In the genomic region with DNA sequence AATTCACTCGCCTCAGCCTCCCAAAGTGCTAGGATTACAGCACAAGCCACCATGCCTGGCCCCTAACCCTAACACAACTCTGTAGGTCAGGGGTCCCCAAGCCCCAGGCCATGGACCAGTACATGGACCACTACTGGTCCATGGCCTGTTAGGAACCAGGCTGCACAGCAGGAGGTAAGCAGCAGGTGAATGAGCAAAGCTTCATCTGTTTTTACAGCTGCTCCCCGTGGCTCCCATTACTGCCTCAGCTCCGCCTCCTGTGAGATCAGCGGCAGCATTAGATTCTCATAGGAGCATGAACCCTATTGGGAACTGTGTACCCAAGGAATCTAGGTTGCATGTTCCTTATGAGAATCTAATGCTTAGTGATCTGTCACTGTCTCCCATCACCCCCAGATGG, we compare ENCODE assay signal across 18 cellular contexts.
DNase-seq lines count a peak whose midpoint lies in the region; ATAC-seq and TF ChIP-seq lines count a peak whose summit lies in the region.
"Had no signal": no experiment of that assay in that cellular context is flagged by ENCODE, and none has a peak within 500 bp of the region (broad histone marks: within the 10 kb centered on the region; RNA-seq: fewer than 3 reads in every experiment).

No MANE protein-coding gene starts in this region.

- no peaks in the 10 kb centered on the region for H3K27me3 ChIP-seq in gastroesophageal sphincter
- H3K27me3 ChIP-seq: BLaER1, SJSA1 had no signal

- no peaks in the 10 kb centered on the region for H3K9me3 ChIP-seq in gastroesophageal sphincter
- H3K9me3 ChIP-seq: BLaER1, SJSA1 had no signal

- H3K27ac ChIP-seq in gastroesophageal sphincter, result peak overlapping the region in 3 of 4 donors; percentile 72 to 80 (median 78)
- H3K27ac ChIP-seq: BLaER1, SJSA1 had no signal

- peaks cover 13% of the 10 kb centered on the region for H3K4me1 Mint-ChIP-seq in nephron progenitor cell

- H3K4me1 ChIP-seq in gastroesophageal sphincter, result peaks cover 0 to 70% (median 0%) of the 10 kb centered on the region in 3 donors
- H3K4me1 ChIP-seq: BLaER1, SJSA1 had no signal

- peak; percentile 48 for DNase-seq in NCI-H1436 (lab: John Stamatoyannopoulos, UW)
- DNase-seq in NCI-H1436 treated with DMSO at 0.1 percent for 48 hours (lab: John Stamatoyannopoulos, UW), result no peak
- peak; percentile 14 for DNase-seq in Daoy (ENCODE audit: low read depth)
- DNase-seq in NCI-H510A treated with DMSO at 0.1 percent for 48 hours (lab: John Stamatoyannopoulos, UW), result peak; percentile 71
- DNase-seq in D341Med (ENCODE audit: low spot score), result no peak
- DNase-seq in nephron progenitor cell, result no peak
- no peak for DNase-seq in omental fat pad (ENCODE audit: low spot score)
- DNase-seq: CD8-positive, alpha-beta T cell; EL; GOT3; NCI-H1930; NCI-H226; OCI-M1; RPMI8226 had no signal

- H3K27ac Mint-ChIP-seq in nephron progenitor cell, result no peak overlapping the region
- H3K27ac Mint-ChIP-seq: CD8-positive, alpha-beta T cell had no signal

- WGBS in gastroesophageal sphincter (ENCODE audit: low coverage in 1 of 2), 2 donors, result 80 to 81% methylated on average over 1 to 3 of the region's 4 CpGs

- no peak for TF ChIP-seq POLR2A in gastroesophageal sphincter (IDR thresholded peaks at IDR 0.05)

- no peak for ATAC-seq in gastroesophageal sphincter
- ATAC-seq in omental fat pad (ENCODE audit: low FRiP score), result no peak
- ATAC-seq: CD8-positive, alpha-beta T cell; K562 had no signal

- no peaks in the 10 kb centered on the region for H3K36me3 Mint-ChIP-seq in nephron progenitor cell (ENCODE audit: low read depth)
- H3K36me3 Mint-ChIP-seq: CD8-positive, alpha-beta T cell had no signal

- H3K9me3 Mint-ChIP-seq in nephron progenitor cell, result peaks cover 4% of the 10 kb centered on the region
- H3K9me3 Mint-ChIP-seq: CD8-positive, alpha-beta T cell had no signal

- no peak for TF ChIP-seq CTCF in gastroesophageal sphincter (IDR thresholded peaks at IDR 0.05)
- TF ChIP-seq CTCF in nephron progenitor cell (IDR thresholded peaks at IDR 0.05), result no peak
- no peak for TF ChIP-seq CTCF in omental fat pad (IDR thresholded peaks at IDR 0.05)

- no peak overlapping the region for H3K4me3 Mint-ChIP-seq in nephron progenitor cell
- H3K4me3 Mint-ChIP-seq: CD8-positive, alpha-beta T cell had no signal

- no peak for TF ChIP-seq EP300 in gastroesophageal sphincter (IDR thresholded peaks at IDR 0.05)

- no peak overlapping the region for H3K4me3 ChIP-seq in gastroesophageal sphincter
- H3K4me3 ChIP-seq: BLaER1, K562, SJSA1 had no signal

- peaks cover 5% of the 10 kb centered on the region for H3K27me3 Mint-ChIP-seq in nephron progenitor cell (ENCODE audit: low read depth, poor library complexity)

- no peaks in the 10 kb centered on the region for H3K36me3 ChIP-seq in gastroesophageal sphincter
- H3K36me3 ChIP-seq: BLaER1, SJSA1 had no signal

Comparison
In these comparisons a context has a peak if more than half of its experiments do, and no peak if none do; other contexts are left out.
1. DNase-seq: peak in NCI-H1436 (single experiment), Daoy (single experiment) and NCI-H510A treated with DMSO at 0.1 percent for 48 hours (single experiment); none in NCI-H1436 treated with DMSO at 0.1 percent for 48 hours (single experiment), D341Med (single experiment), nephron progenitor cell (single experiment) and omental fat pad (single experiment).